ENCODE assay signal across 11 cellular contexts in the genomic region with DNA sequence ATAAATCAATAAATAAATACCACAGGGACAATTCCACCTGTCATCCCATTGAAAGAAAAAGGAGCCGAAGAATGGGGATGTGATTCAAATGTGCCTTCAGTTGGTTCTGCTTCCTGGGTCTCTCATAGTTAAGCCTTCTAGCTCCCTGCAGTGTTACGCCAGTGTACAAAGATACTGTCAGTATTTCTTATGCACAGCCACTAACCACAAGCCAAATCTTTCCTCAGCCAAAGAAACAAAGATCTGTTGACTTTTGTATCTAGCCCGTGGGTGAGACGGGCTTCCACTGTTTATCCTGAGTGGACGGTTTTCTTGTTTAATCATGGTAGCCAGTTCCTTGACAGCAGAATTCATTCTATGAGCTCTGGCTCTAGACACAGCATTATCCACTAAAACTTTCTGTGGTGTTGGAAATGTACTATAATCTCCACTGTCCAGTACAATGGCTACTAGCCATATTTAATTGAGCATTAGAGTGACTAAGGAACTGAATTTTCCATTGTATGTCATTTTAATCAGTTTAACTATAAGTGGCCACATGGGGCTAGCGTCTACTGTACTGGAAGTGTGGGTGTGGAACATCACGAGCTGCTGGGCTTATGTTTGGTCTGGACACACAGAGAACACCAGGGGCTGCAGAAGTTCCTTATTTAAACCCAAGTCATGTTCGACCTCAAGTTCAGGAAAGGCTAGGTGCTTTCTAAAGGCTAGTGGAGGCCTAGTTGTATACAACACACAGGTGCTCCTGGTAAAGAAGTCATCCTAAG.
"Had no signal": no experiment of that assay in that cellular context is flagged by ENCODE, and none has a peak within 500 bp of the region (broad histone marks: within the 10 kb centered on the region; RNA-seq: fewer than 3 reads in every experiment).

No MANE protein-coding gene starts in this region.

- H3K36me3 Mint-ChIP-seq: activated CD4-positive, alpha-beta memory T cell treated with anti-CD3 and anti-CD28 coated beads for 36 hours; activated naive CD4-positive, alpha-beta T cell treated with anti-CD3 and anti-CD28 coated beads, Interleukin-2, amount 50 U/mL, for 72 hours; natural killer cell had no signal

- H3K27ac ChIP-seq: testis had no signal

- H3K4me1 Mint-ChIP-seq: natural killer cell; stimulated activated naive CD8-positive, alpha-beta T cell treated with anti-CD3 and anti-CD28 coated beads, Interleukin-15, amount 100 ng/mL, for 72 hours had no signal

- H3K27me3 ChIP-seq: dorsolateral prefrontal cortex, testis had no signal

- H3K4me3 Mint-ChIP-seq: activated CD4-positive, alpha-beta memory T cell treated with anti-CD3 and anti-CD28 coated beads for 36 hours; activated T-cell treated with anti-CD3 and anti-CD28 coated beads, Interleukin-2, amount 50 U/mL, for 4 hours; natural killer cell; stimulated activated naive CD8-positive, alpha-beta T cell treated with anti-CD3 and anti-CD28 coated beads, Interleukin-15, amount 100 ng/mL, for 72 hours had no signal

- H3K4me3 ChIP-seq: dorsolateral prefrontal cortex, testis had no signal

- H3K27me3 Mint-ChIP-seq: stimulated activated naive CD8-positive, alpha-beta T cell treated with anti-CD3 and anti-CD28 coated beads, Interleukin-15, amount 100 ng/mL, for 72 hours had no signal

- H3K9me3 Mint-ChIP-seq: activated CD4-positive, alpha-beta memory T cell treated with anti-CD3 and anti-CD28 coated beads for 36 hours; activated naive CD4-positive, alpha-beta T cell treated with anti-CD3 and anti-CD28 coated beads, Interleukin-2, amount 50 U/mL, for 72 hours; activated T-cell treated with anti-CD3 and anti-CD28 coated beads, Interleukin-2, amount 50 U/mL, for 4 hours; natural killer cell; stimulated activated naive CD8-positive, alpha-beta T cell treated with anti-CD3 and anti-CD28 coated beads, Interleukin-15, amount 100 ng/mL, for 72 hours had no signal

- H3K27ac Mint-ChIP-seq: activated CD4-positive, alpha-beta memory T cell treated with anti-CD3 and anti-CD28 coated beads for 36 hours; activated naive CD4-positive, alpha-beta T cell treated with anti-CD3 and anti-CD28 coated beads, Interleukin-2, amount 50 U/mL, for 72 hours; natural killer cell; stimulated activated naive CD8-positive, alpha-beta T cell treated with anti-CD3 and anti-CD28 coated beads, Interleukin-15, amount 100 ng/mL, for 72 hours had no signal

- DNase-seq: activated CD4-positive, alpha-beta memory T cell treated with anti-CD3 and anti-CD28 coated beads for 36 hours; activated CD4-positive, alpha-beta T cell treated with anti-CD3 and anti-CD28 coated beads for 1 hour; activated effector memory CD4-positive, alpha-beta T cell treated with anti-CD3 and anti-CD28 coated beads, Interleukin-2, amount 50 U/mL, for 16 hours; activated T-cell treated with anti-CD3 and anti-CD28 coated beads, Interleukin-2, amount 50 U/mL, for 4 hours; natural killer cell; stimulated activated CD4-positive, alpha-beta T cell treated with anti-CD3 and anti-CD28 coated beads, Interleukin-12 subunit alpha, Interleukin-12 subunit beta, amount 100 ng/mL, for 4 hours; stimulated activated CD4-positive, alpha-beta T cell treated with anti-CD3 and anti-CD28 coated beads, Interleukin-4, amount 100 ng/mL, for 1 hour; stimulated activated naive CD8-positive, alpha-beta T cell treated with anti-CD3 and anti-CD28 coated beads, Interleukin-15, amount 100 ng/mL, for 72 hours; testis had no signal
